Comparison of ENCODE assay signal across 14 cellular contexts in the genomic region with DNA sequence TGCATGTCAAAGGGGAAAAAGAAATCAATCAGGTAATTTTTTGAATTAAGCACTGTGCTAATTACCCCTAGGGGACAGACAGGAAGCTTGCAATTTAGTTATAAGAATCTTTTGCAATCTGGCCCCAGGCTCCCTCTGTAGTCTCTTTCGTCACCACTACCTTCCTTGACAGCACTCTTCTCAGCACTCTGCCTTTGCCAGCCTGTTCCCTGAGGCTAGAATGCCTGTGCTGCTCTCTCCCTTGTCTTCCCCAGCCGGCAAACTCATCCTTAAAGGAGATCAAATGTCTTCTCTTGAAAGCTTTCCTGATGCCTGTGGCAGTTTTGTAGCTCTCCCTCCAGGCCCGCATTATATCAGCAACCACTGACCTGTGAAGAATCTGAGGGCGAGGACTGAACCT. TPM values are rescaled to one million over a fixed set of nuclear protein-coding genes. Genes with fewer than 3 reads are reported as not detected.
DNase-seq lines count a peak whose midpoint lies in the region; TF ChIP-seq lines count a peak whose summit lies in the region.
"Had no signal": no experiment of that assay in that cellular context is flagged by ENCODE, and none has a peak within 500 bp of the region (broad histone marks: within the 10 kb centered on the region; RNA-seq: fewer than 3 reads in every experiment).

No MANE protein-coding gene starts in this region.

- H3K27ac Mint-ChIP-seq in HFFc6: no peak overlapping the region
- H3K27ac Mint-ChIP-seq: naive thymus-derived CD8-positive, alpha-beta T cell; stimulated activated naive CD8-positive, alpha-beta T cell treated with anti-CD3 and anti-CD28 coated beads, Interleukin-15, amount 100 ng/mL, for 72 hours had no signal

- no peaks in the 10 kb centered on the region for H3K79me2 ChIP-seq in parathyroid adenoma

- H3K4me3 Mint-ChIP-seq in HFFc6: no peak overlapping the region
- H3K4me3 Mint-ChIP-seq: naive thymus-derived CD8-positive, alpha-beta T cell; stimulated activated naive CD8-positive, alpha-beta T cell treated with anti-CD3 and anti-CD28 coated beads, Interleukin-15, amount 100 ng/mL, for 72 hours had no signal

- peaks cover 14% of the 10 kb centered on the region for H3K4me1 Mint-ChIP-seq in HFFc6 (ENCODE audit: low read depth)
- H3K4me1 Mint-ChIP-seq: naive thymus-derived CD8-positive, alpha-beta T cell; stimulated activated naive CD8-positive, alpha-beta T cell treated with anti-CD3 and anti-CD28 coated beads, Interleukin-15, amount 100 ng/mL, for 72 hours had no signal

- DNase-seq in HFFc6 (peak; percentile 6), RWPE1 (ENCODE audit: low spot score) (peak; percentile 45), fibroblast of gingiva (ENCODE audit: low read depth) (peak; percentile 77), kidney glomerular epithelial cell (lab: John Stamatoyannopoulos, UW) (no peak), DMS79 (lab: John Stamatoyannopoulos, UW) (no peak), left ventricle myocardium inferior (no peak)
- DNase-seq: activated CD4-positive, alpha-beta T cell treated with anti-CD3 and anti-CD28 coated beads, Interleukin-2, amount 50 U/mL, for 48 hours; dorsolateral prefrontal cortex; Kasumi-1; naive thymus-derived CD8-positive, alpha-beta T cell; NCI-H2171; stimulated activated naive CD8-positive, alpha-beta T cell treated with anti-CD3 and anti-CD28 coated beads, Interleukin-15, amount 100 ng/mL, for 72 hours had no signal

- H3K27ac ChIP-seq in RWPE1 (no peak overlapping the region), parathyroid adenoma (peak overlapping the region; percentile 85), left ventricle myocardium inferior (replicated peaks) (no peak overlapping the region)
- H3K27ac ChIP-seq: dorsolateral prefrontal cortex, gastroesophageal sphincter had no signal

- H3K9ac ChIP-seq in parathyroid adenoma: no peak overlapping the region

- CTCF ChIA-PET in RWPE1 (lab: Yijun Ruan, JAX): interaction anchor here (0.6 to 1.8 kb wide), 4 partner anchors 8 to 1867 kb away, joined by 4 to 13 read pairs (median 5); no protein-coding TSS in a partner anchor

- no peaks in the 10 kb centered on the region for H3K9me3 ChIP-seq in parathyroid adenoma (ENCODE audit: control insufficient read depth, low read length)
- no peaks in the 10 kb centered on the region for H3K9me3 ChIP-seq in left ventricle myocardium inferior (replicated peaks)
- H3K9me3 ChIP-seq: gastroesophageal sphincter had no signal

- intact Hi-C loops in left ventricle myocardium inferior (cut with micrococcal nuclease): no loop called here

- peak overlapping the region; percentile 7 for H2AFZ ChIP-seq in parathyroid adenoma

- H3K4me3 ChIP-seq in parathyroid adenoma (ENCODE audit: low read depth, low read length) (no peak overlapping the region), left ventricle myocardium inferior (no peak overlapping the region)
- H3K4me3 ChIP-seq: dorsolateral prefrontal cortex, gastroesophageal sphincter had no signal

- POLR2A ChIA-PET in RWPE1 (lab: Yijun Ruan, JAX; ENCODE audit: low non-redundant PET): no interaction called here

- H3K4me2 ChIP-seq in parathyroid adenoma (ENCODE audit: low read length): no peak overlapping the region

- no peaks in the 10 kb centered on the region for H3K36me3 Mint-ChIP-seq in HFFc6 (ENCODE audit: low read depth)

- H3K27me3 ChIP-seq in parathyroid adenoma (ENCODE audit: control insufficient read depth, insufficient read depth, low read length) (no peaks in the 10 kb centered on the region), left ventricle myocardium inferior (ENCODE audit: low read depth) (peaks cover 9% of the 10 kb centered on the region)
- H3K27me3 ChIP-seq: gastroesophageal sphincter had no signal

- TF ChIP-seq CTCF in HFFc6 (IDR thresholded peaks at IDR 0.05): no peak
- no peak for TF ChIP-seq CTCF in RWPE1 (conservative IDR thresholded peaks at IDR 0.05; ENCODE audit: low read depth)
- no peak for TF ChIP-seq CTCF in parathyroid adenoma (IDR thresholded peaks at IDR 0.05)
- no peak for TF ChIP-seq CTCF in left ventricle myocardium inferior (IDR thresholded peaks at IDR 0.05; ENCODE audit: borderline replicate concordance)

- no peaks in the 10 kb centered on the region; the same call in 1 of the 2 replicates for H3K9me3 Mint-ChIP-seq in HFFc6
- H3K9me3 Mint-ChIP-seq: stimulated activated naive CD8-positive, alpha-beta T cell treated with anti-CD3 and anti-CD28 coated beads, Interleukin-15, amount 100 ng/mL, for 72 hours had no signal

- no peaks in the 10 kb centered on the region for H3K36me3 ChIP-seq in parathyroid adenoma (ENCODE audit: control insufficient read depth, insufficient read depth, low read length)
- H3K36me3 ChIP-seq in left ventricle myocardium inferior: no peaks in the 10 kb centered on the region
- H3K36me3 ChIP-seq: gastroesophageal sphincter had no signal

- peaks cover 8% of the 10 kb centered on the region for H3K27me3 Mint-ChIP-seq in HFFc6 (ENCODE audit: insufficient read depth)

- H3K4me1 ChIP-seq in parathyroid adenoma (peaks cover 6% of the 10 kb centered on the region), left ventricle myocardium inferior (no peaks in the 10 kb centered on the region)
- H3K4me1 ChIP-seq: gastroesophageal sphincter had no signal

RNA-seq across cellular contexts. Expression of a gene that starts 32.4 kb away (rescaled TPM):
- 1 to 10 TPM in 4 of 6 experiments, under 1 TPM in 2; 0.21 to 2.1 (median 1.3) TPM for total RNA-seq in HFFc6 (2021; fragmentation: NEBNext Ultra II Directional; extraction: Animal tissue kit (Norgen Biotek cat#: 25700))
- 0.69 TPM for total RNA-seq in left ventricle myocardium inferior
- total RNA-seq: naive thymus-derived CD8-positive, alpha-beta T cell had no signal

Comparison
In these comparisons a context has a peak if more than half of its experiments do, and no peak if none do; other contexts are left out.
1. DNase-seq: peak in HFFc6 (single experiment), RWPE1 (single experiment) and fibroblast of gingiva (single experiment); none in kidney glomerular epithelial cell (single experiment), DMS79 (single experiment) and left ventricle myocardium inferior (single experiment).